In genomic region chr21:15400905-15401304, GRCh38 we compare ENCODE assay signal across 20 cellular contexts.
DNase-seq lines count a peak whose midpoint lies in the region; ATAC-seq and TF ChIP-seq lines count a peak whose summit lies in the region.
"Had no signal": no experiment of that assay in that cellular context is flagged by ENCODE, and none has a peak within 500 bp of the region (broad histone marks: within the 10 kb centered on the region; RNA-seq: fewer than 3 reads in every experiment).

No MANE protein-coding gene starts in this region.

- intact Hi-C loops in right lobe of liver (cut with DNase I) (no loop called here), dorsolateral prefrontal cortex (cut with DNase I) (no loop called here)

- no peaks in the 10 kb centered on the region for H3K9me3 ChIP-seq in right lobe of liver

- peaks cover 7% of the 10 kb centered on the region; the same call in 2 of the 3 replicates for H3K4me1 Mint-ChIP-seq in GM23338
- H3K4me1 Mint-ChIP-seq: CD8-positive, alpha-beta memory T cell had no signal

- H3K36me3 Mint-ChIP-seq in GM23338 (ENCODE audit: low read depth), result no peaks in the 10 kb centered on the region
- H3K36me3 Mint-ChIP-seq: CD8-positive, alpha-beta memory T cell had no signal

- H3K27ac Mint-ChIP-seq in GM23338, result no peak overlapping the region

- H3K79me2 ChIP-seq in GM23338 (replicated peaks; ENCODE audit: insufficient read depth), result no peaks in the 10 kb centered on the region

- 22% methylated on average over 1 of the region's 1 CpG for WGBS in right lobe of liver (ENCODE audit: insufficient coverage, low coverage, low lambda C conversion rate, missing lambda C conversion rate)

- H3F3A ChIP-seq in GM23338 (replicated peaks; ENCODE audit: low read depth), result no peaks in the 10 kb centered on the region

- H3K4me2 ChIP-seq in GM23338, result no peak overlapping the region

- H3K27ac ChIP-seq in right lobe of liver (no peak overlapping the region), dorsolateral prefrontal cortex (no peak overlapping the region), GM23338 (ENCODE audit: low read depth) (no peak overlapping the region)
- H3K27ac ChIP-seq: C4-2B had no signal

- H3K4me3 Mint-ChIP-seq in GM23338, result no peak overlapping the region
- H3K4me3 Mint-ChIP-seq: CD8-positive, alpha-beta memory T cell had no signal

- H2AFZ ChIP-seq in GM23338, result no peak overlapping the region

- peaks cover 0 to 13% (median 0%) of the 10 kb centered on the region in 4 donors for H3K4me1 ChIP-seq in right lobe of liver
- no peaks in the 10 kb centered on the region; the same call in 1 of the 2 replicates for H3K4me1 ChIP-seq in GM23338 (ENCODE audit: insufficient read depth)

- TF ChIP-seq POLR2A in right lobe of liver (IDR thresholded peaks at IDR 0.05), result no peak

- H3K27me3 Mint-ChIP-seq in GM23338 (ENCODE audit: insufficient read depth, low read depth, poor library complexity), result peaks cover 2% of the 10 kb centered on the region
- H3K27me3 Mint-ChIP-seq: CD8-positive, alpha-beta memory T cell had no signal

- no peak overlapping the region for H3K4me3 ChIP-seq in fibroblast of mammary gland (ENCODE audit: control insufficient read depth, low read depth, low read length)
- no peak overlapping the region for H3K4me3 ChIP-seq in right lobe of liver
- H3K4me3 ChIP-seq in dorsolateral prefrontal cortex, result no peak overlapping the region
- no peak overlapping the region for H3K4me3 ChIP-seq in GM23338
- H3K4me3 ChIP-seq: K562 had no signal

- H4K20me1 ChIP-seq in GM23338 (replicated peaks; ENCODE audit: insufficient read depth), result no peaks in the 10 kb centered on the region

- no peak for TF ChIP-seq CTCF in fibroblast of mammary gland (conservative IDR thresholded peaks at IDR 0.05; ENCODE audit: control insufficient read depth, insufficient read depth, low read depth, low read length)
- TF ChIP-seq CTCF in right lobe of liver (IDR thresholded peaks at IDR 0.05), result no peak
- TF ChIP-seq CTCF in dorsolateral prefrontal cortex (IDR thresholded peaks at IDR 0.05 in 54 of 56, conservative IDR thresholded peaks at IDR 0.05 in 2 of 56; ENCODE audit: low read depth in 1 of 56, partially characterized antibody in 56 of 56), result no peak
- no peak for TF ChIP-seq CTCF in GM10266 (IDR thresholded peaks at IDR 0.05; ENCODE audit: control insufficient read depth, insufficient read depth, low read depth, missing control alignments)
- no peak for TF ChIP-seq CTCF in GM23338 (conservative IDR thresholded peaks at IDR 0.05; ENCODE audit: low read depth in 2 of 2)

- no peaks in the 10 kb centered on the region for H3K9me3 Mint-ChIP-seq in GM23338
- H3K9me3 Mint-ChIP-seq: CD8-positive, alpha-beta memory T cell had no signal

- ATAC-seq in right lobe of liver (peak; percentile 29 to 82 (median 60)), GM23338 (no peak), GM19351 (IDR thresholded peaks at IDR 0.05; ENCODE audit: unreplicated experiment) (no peak)
- ATAC-seq: K562 had no signal

- DNase-seq in ELR (ENCODE audit: low read depth) (peak; percentile 5), RPMI7951 (ENCODE audit: low read depth) (peak; percentile 6), fibroblast of mammary gland (ENCODE audit: low read depth) (peak; percentile 32), right lobe of liver (no peak), dorsolateral prefrontal cortex (no peak), GM10266 (ENCODE audit: extremely low spot score) (no peak), GM23338 (ENCODE audit: low spot score) (no peak)
- DNase-seq: Calu3; CD8-positive, alpha-beta memory T cell; DMS153; GDM1; NCI-H1092 treated with DMSO at 0.1 percent for 48 hours; NCI-H1436 treated with DMSO at 0.1 percent for 48 hours; NCI-H2029; NCI-H2227 treated with DMSO at 0.1 percent for 48 hours; NCI-H510A treated with DMSO at 0.1 percent for 48 hours; NCI-H748 treated with DMSO at 0.1 percent for 48 hours had no signal

- H3K27me3 ChIP-seq in right lobe of liver (no peaks in the 10 kb centered on the region), dorsolateral prefrontal cortex (no peaks in the 10 kb centered on the region), GM23338 (ENCODE audit: insufficient read depth) (no peaks in the 10 kb centered on the region)

- H3K9me2 ChIP-seq in GM23338 (ENCODE audit: insufficient read depth), result peaks cover 3% of the 10 kb centered on the region; the same call in 1 of the 2 replicates

- H3K36me3 ChIP-seq in right lobe of liver (peaks cover 0 to 8% (median 0%) of the 10 kb centered on the region in 4 donors), GM23338 (ENCODE audit: insufficient read depth) (no peaks in the 10 kb centered on the region)

TF ChIP-seq in GM23338, 12 proteins besides CTCF, POLR2A, EP300 and RAD21 (continues in another document):
- no peak for TF ChIP-seq STAT1 (IDR thresholded peaks at IDR 0.05; ENCODE audit: unreplicated experiment)
- no peak for TF ChIP-seq NANOG (IDR thresholded peaks at IDR 0.05; ENCODE audit: borderline replicate concordance)
- TF ChIP-seq ZNF331 (CRISPR knock-in tag; IDR thresholded peaks at IDR 0.05; ENCODE audit: low read depth), result no peak
- TF ChIP-seq EZH2 (IDR thresholded peaks at IDR 0.05; ENCODE audit: low read depth, unreplicated experiment), result no peak
- TF ChIP-seq, protein P1, sequence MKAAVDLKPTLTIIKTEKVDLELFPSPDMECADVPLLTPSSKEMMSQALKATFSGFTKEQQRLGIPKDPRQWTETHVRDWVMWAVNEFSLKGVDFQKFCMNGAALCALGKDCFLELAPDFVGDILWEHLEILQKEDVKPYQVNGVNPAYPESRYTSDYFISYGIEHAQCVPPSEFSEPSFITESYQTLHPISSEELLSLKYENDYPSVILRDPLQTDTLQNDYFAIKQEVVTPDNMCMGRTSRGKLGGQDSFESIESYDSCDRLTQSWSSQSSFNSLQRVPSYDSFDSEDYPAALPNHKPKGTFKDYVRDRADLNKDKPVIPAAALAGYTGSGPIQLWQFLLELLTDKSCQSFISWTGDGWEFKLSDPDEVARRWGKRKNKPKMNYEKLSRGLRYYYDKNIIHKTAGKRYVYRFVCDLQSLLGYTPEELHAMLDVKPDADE (IDR thresholded peaks at IDR 0.05), result no peak
- no peak for TF ChIP-seq POLR2AphosphoS5 (IDR thresholded peaks at IDR 0.05; ENCODE audit: low read depth)
- no peak for TF ChIP-seq ZNF114 (CRISPR knock-in tag; IDR thresholded peaks at IDR 0.05)
- TF ChIP-seq EZH2phosphoT487 (IDR thresholded peaks at IDR 0.05; ENCODE audit: unreplicated experiment), result no peak
- no peak for TF ChIP-seq CREB1 (CRISPR knock-in tag; IDR thresholded peaks at IDR 0.05; ENCODE audit: low read depth)
- no peak for TF ChIP-seq REST (IDR thresholded peaks at IDR 0.05; ENCODE audit: unreplicated experiment)

Comparison
In these comparisons a context has a peak if more than half of its experiments do, and no peak if none do; other contexts are left out.
1. DNase-seq: peak in ELR (single experiment), RPMI7951 (single experiment) and fibroblast of mammary gland (single experiment); none in right lobe of liver (0 of 3), dorsolateral prefrontal cortex (0 of 10), GM10266 (single experiment) and GM23338 (single experiment).
2. ATAC-seq: peak in right lobe of liver (4 of 4); none in GM23338 (single experiment) and GM19351 (single experiment).